In the genomic region with DNA sequence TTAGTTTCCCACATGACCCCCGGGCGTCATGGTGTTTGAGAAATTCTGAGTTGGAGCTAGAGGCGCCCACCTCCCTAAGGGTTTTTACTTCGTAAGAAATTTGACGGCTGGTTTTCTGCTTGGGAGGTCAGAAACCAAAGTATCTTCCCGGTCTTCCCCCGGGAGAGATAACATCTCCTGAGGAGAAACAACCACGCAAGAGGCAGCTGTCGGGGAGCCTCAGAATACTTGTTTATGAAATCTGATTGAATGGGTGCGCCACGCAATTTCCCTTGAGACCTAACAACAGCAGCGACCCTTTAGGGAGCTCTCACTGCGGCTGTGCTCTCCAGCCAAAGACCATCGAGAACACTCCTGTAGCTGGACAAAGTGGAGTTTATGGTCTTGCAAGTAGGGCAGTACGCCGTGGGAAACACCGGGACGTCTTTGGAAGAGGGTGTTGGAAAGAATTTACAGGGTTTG, we compare ENCODE assay signal across 8 cellular contexts. TPM values are rescaled to one million over a fixed set of nuclear protein-coding genes. Genes with fewer than 3 reads are reported as not detected.
DNase-seq lines count a peak whose midpoint lies in the region; ATAC-seq and TF ChIP-seq lines count a peak whose summit lies in the region.

No MANE protein-coding gene starts in this region.

- no peaks in the 10 kb centered on the region for H3K9me3 Mint-ChIP-seq in effector memory CD8-positive, alpha-beta T cell

- no peak for TF ChIP-seq CTCF in GM06990 (IDR thresholded peaks at IDR 0.05; ENCODE audit: insufficient read depth, low read length, poor library complexity, severe bottlenecking)
- no peak for TF ChIP-seq CTCF in SK-N-SH (IDR thresholded peaks at IDR 0.05)
- TF ChIP-seq CTCF in uterus (IDR thresholded peaks at IDR 0.05) = no peak

- under 1% methylated on average over 17 of the region's 18 CpGs for WGBS in SK-N-SH (ENCODE audit: low lambda C conversion rate)

- ATAC-seq in HG03432 (IDR thresholded peaks at IDR 0.05; ENCODE audit: unreplicated experiment) = peak; percentile 5
- no peak for ATAC-seq in effector memory CD8-positive, alpha-beta T cell (replicated peaks)

- no peaks in the 10 kb centered on the region for H3K9me2 ChIP-seq in SK-N-SH

- peak overlapping the region; percentile 95 for H3K4me2 ChIP-seq in SK-N-SH

- peaks cover 32 to 36% of the 10 kb centered on the region in 2 donors for H3K4me1 Mint-ChIP-seq in effector memory CD8-positive, alpha-beta T cell (ENCODE audit: low read depth in 2 of 2)

- no peak for TF ChIP-seq EP300 in SK-N-SH (IDR thresholded peaks at IDR 0.05; ENCODE audit: borderline replicate concordance in 1 of 2, low read depth in 1 of 2, low read length in 1 of 2)

- peak overlapping the region; percentile 96 to 98 for H3K4me3 Mint-ChIP-seq in effector memory CD8-positive, alpha-beta T cell

- H3K27ac ChIP-seq in SK-N-SH (ENCODE audit: low read depth in 2 of 2, low read length in 1 of 2) = peak overlapping the region; percentile 92 to 97
- H3K27ac ChIP-seq in uterus = peak overlapping the region; percentile 82 to 89

- no peaks in the 10 kb centered on the region for H3K9me3 ChIP-seq in SK-N-SH
- no peaks in the 10 kb centered on the region for H3K9me3 ChIP-seq in mononuclear cell (ENCODE audit: low read depth, low read length)
- H3K9me3 ChIP-seq in uterus = no peaks in the 10 kb centered on the region

- peaks cover 10% of the 10 kb centered on the region for H3F3A ChIP-seq in SK-N-SH (replicated peaks; ENCODE audit: insufficient read depth)

- H4K20me1 ChIP-seq in SK-N-SH (ENCODE audit: insufficient read depth) = peaks cover 38% of the 10 kb centered on the region

- peaks cover 40% of the 10 kb centered on the region for H3K36me3 Mint-ChIP-seq in effector memory CD8-positive, alpha-beta T cell (ENCODE audit: insufficient read depth)

- H3K27me3 ChIP-seq in GM06990 (replicated peaks; ENCODE audit: control insufficient read depth, insufficient read depth, low read length) (no peaks in the 10 kb centered on the region), SK-N-SH (ENCODE audit: insufficient read depth) (no peaks in the 10 kb centered on the region), mononuclear cell (ENCODE audit: insufficient read depth, low read length) (no peaks in the 10 kb centered on the region), uterus (no peaks in the 10 kb centered on the region)

- no peak for TF ChIP-seq RAD21 in SK-N-SH (IDR thresholded peaks at IDR 0.05; ENCODE audit: low read length)

- DNase-seq in GM06990 (ENCODE audit: extremely low read depth, insufficient read length) (no peak), SK-N-SH (peak; percentile 60), uterus (peak; percentile 33 to 39), cerebellum (ENCODE audit: low spot score) (no peak), NCI-H226 (no peak)
- no peak for DNase-seq in effector memory CD8-positive, alpha-beta T cell

- H3K27me3 Mint-ChIP-seq in effector memory CD8-positive, alpha-beta T cell = no peaks in the 10 kb centered on the region

- CTCF ChIA-PET in SK-N-SH (lab: Yijun Ruan, JAX) = interaction anchor here (0.6 to 2.8 kb wide), 7 partner anchors 12 to 682 kb away, joined by 3 to 13 read pairs (median 3); no protein-coding TSS in a partner anchor

- H3K36me3 ChIP-seq in GM06990 (ENCODE audit: control insufficient read depth, insufficient read depth, low read length) (peaks cover 3% of the 10 kb centered on the region), SK-N-SH (replicated peaks in 1 of 2; ENCODE audit: control insufficient read depth in 1 of 2, insufficient read depth in 2 of 2, low read length in 1 of 2) (peaks cover 14 to 18% of the 10 kb centered on the region in 2 experiments), uterus (no peaks in the 10 kb centered on the region)

- peak overlapping the region; percentile 98 to 99 for H3K27ac Mint-ChIP-seq in effector memory CD8-positive, alpha-beta T cell

- peaks cover 44% of the 10 kb centered on the region for H3K79me2 ChIP-seq in SK-N-SH (ENCODE audit: insufficient read depth)

- intact Hi-C loops in uterus (cut with DNase I; ENCODE audit: low total_unique reads) = no loop called here

- peaks cover 7 to 21% of the 10 kb centered on the region in 2 experiments; a peak in 3 of 4 replicates for H3K4me1 ChIP-seq in SK-N-SH (ENCODE audit: control insufficient read depth in 1 of 2, insufficient read depth in 2 of 2, low read depth in 1 of 2, low read length in 1 of 2)
- peaks cover 37% of the 10 kb centered on the region for H3K4me1 ChIP-seq in mononuclear cell (ENCODE audit: insufficient read depth, low read length)
- no peaks in the 10 kb centered on the region for H3K4me1 ChIP-seq in uterus

- peak overlapping the region; percentile 100 for H2AFZ ChIP-seq in SK-N-SH (ENCODE audit: low read depth)

- POLR2A ChIA-PET in SK-N-SH (lab: Yijun Ruan, JAX) = interaction anchor here (0.7 to 2.0 kb wide), 11 partner anchors 11 to 240 kb away, joined by 3 to 7 read pairs (median 4); no protein-coding TSS in a partner anchor

- peak overlapping the region; percentile 99 for H3K9ac ChIP-seq in SK-N-SH

- H3K4me3 ChIP-seq in GM06990 (replicated peaks; ENCODE audit: low read depth, low read length) (peak overlapping the region; percentile 93), SK-N-SH (ENCODE audit: low read depth in 2 of 2, low read length in 1 of 2) (peak overlapping the region; percentile 87 to 88), mononuclear cell (ENCODE audit: low read length) (peak overlapping the region; percentile 84), uterus (peak overlapping the region; percentile 88 to 90)

- no peak for TF ChIP-seq POLR2A in uterus (IDR thresholded peaks at IDR 0.05)

TF ChIP-seq in SK-N-SH, 30 proteins besides CTCF, POLR2A, EP300 and RAD21:
- TF ChIP-seq MAX (IDR thresholded peaks at IDR 0.05; ENCODE audit: low read depth) (no peak), EZH2phosphoT487 (IDR thresholded peaks at IDR 0.05; ENCODE audit: borderline replicate concordance, low read depth) (no peak), FOXJ3 (CRISPR knock-in tag; IDR thresholded peaks at IDR 0.05) (no peak), POLR2AphosphoS5 (IDR thresholded peaks at IDR 0.05; ENCODE audit: low read depth, low read length) (no peak), SMC3 (IDR thresholded peaks at IDR 0.05; ENCODE audit: low read depth, low read length) (no peak), FOSL2 (IDR thresholded peaks at IDR 0.05; ENCODE audit: borderline replicate concordance, low read depth) (no peak), GATA2 (CRISPR knock-in tag; IDR thresholded peaks at IDR 0.05) (peak; percentile 37; the same call in 1 of the 2 replicates), ZBTB33 (IDR thresholded peaks at IDR 0.05; ENCODE audit: borderline replicate concordance, low read depth) (no peak), RFX5 (IDR thresholded peaks at IDR 0.05; ENCODE audit: low read length) (0 out of 2 replicates have a peak, but pooled peaks have one; percentile 2), MXI1 (IDR thresholded peaks at IDR 0.05; ENCODE audit: low read depth, low read length) (no peak), SIN3A (IDR thresholded peaks at IDR 0.05; ENCODE audit: borderline replicate concordance, low read depth, low read length) (0 out of 2 replicates have a peak, but pooled peaks have one; percentile 8)
- TF ChIP-seq, protein P1, sequence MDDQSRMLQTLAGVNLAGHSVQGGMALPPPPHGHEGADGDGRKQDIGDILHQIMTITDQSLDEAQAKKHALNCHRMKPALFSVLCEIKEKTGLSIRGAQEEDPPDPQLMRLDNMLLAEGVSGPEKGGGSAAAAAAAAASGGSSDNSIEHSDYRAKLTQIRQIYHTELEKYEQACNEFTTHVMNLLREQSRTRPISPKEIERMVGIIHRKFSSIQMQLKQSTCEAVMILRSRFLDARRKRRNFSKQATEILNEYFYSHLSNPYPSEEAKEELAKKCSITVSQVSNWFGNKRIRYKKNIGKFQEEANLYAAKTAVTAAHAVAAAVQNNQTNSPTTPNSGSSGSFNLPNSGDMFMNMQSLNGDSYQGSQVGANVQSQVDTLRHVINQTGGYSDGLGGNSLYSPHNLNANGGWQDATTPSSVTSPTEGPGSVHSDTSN (IDR thresholded peaks at IDR 0.05) = no peak

RNA-seq across cellular contexts. Expression of gene EIF2S2, which starts 0.6 kb away (rescaled TPM):
- 50.7 and 53.0 TPM in 2 replicates for polyA plus RNA-seq in SK-N-SH (2012; rRNA removed)
- 65.1 and 93.2 TPM in 2 replicates for polyA plus RNA-seq in SK-N-SH (2012; cell fraction: cytosol; rRNA removed)
- polyA plus RNA-seq in SK-N-SH (2012; cell fraction: nucleus; rRNA removed) = 22.2 and 30.6 TPM in 2 replicates
- 30.2 TPM for total RNA-seq in mononuclear cell
- total RNA-seq in uterus = 10 to 100 TPM; 18.7 to 46.9 (median 37.6) TPM
- 27.2 TPM for total RNA-seq in cerebellum

Comparison
In these comparisons a context has a peak if more than half of its experiments do, and no peak if none do; other contexts are left out.
1. DNase-seq: peak in SK-N-SH (single experiment) and uterus (2 of 2); none in GM06990 (single experiment), effector memory CD8-positive, alpha-beta T cell (0 of 3), cerebellum (single experiment) and NCI-H226 (single experiment).
2. Peak in every context shown above with its lines, with median percentiles within 50 percentile points of each other: H3K4me3 ChIP-seq.